Comparison of ENCODE assay signal across 8 cellular contexts in genomic region chr12:46268617-46269428, GRCh38. TPM values are rescaled to one million over a fixed set of nuclear protein-coding genes. Genes with fewer than 3 reads are reported as not detected.
DNase-seq lines count a peak whose midpoint lies in the region; ATAC-seq and TF ChIP-seq lines count a peak whose summit lies in the region.

SLC38A1 (minus strand) TSS chr12:46269043; CDS start chr12:46239800, 29,243 bp downstream.

- H3K4me1 ChIP-seq in lower lobe of right lung = peaks cover 41% of the 10 kb centered on the region

- TF ChIP-seq CTCF in AG10803 (conservative IDR thresholded peaks at IDR 0.05; ENCODE audit: low read length) (no peak), dorsolateral prefrontal cortex (IDR thresholded peaks at IDR 0.05 in 54 of 56, conservative IDR thresholded peaks at IDR 0.05 in 2 of 56; ENCODE audit: low read depth in 1 of 56, partially characterized antibody in 56 of 56) (peak in 2 of 56 donors; percentile 7 to 27), lower lobe of right lung (IDR thresholded peaks at IDR 0.05) (no peak)

- peak; percentile 74 for ATAC-seq in GM19023 (IDR thresholded peaks at IDR 0.05; ENCODE audit: unreplicated experiment)
- peak; percentile 55 for ATAC-seq in HG03196 (IDR thresholded peaks at IDR 0.05; ENCODE audit: unreplicated experiment)
- peak; percentile 90 to 93 for ATAC-seq in lower lobe of right lung

- H3K27me3 ChIP-seq in dorsolateral prefrontal cortex (peaks cover 0 to 23% (median 0%) of the 10 kb centered on the region in 45 donors), lower lobe of right lung (ENCODE audit: low read depth) (peaks cover 30% of the 10 kb centered on the region)

- no peaks in the 10 kb centered on the region for H3K36me3 ChIP-seq in lower lobe of right lung

- H3K4me3 ChIP-seq in AG10803 (ENCODE audit: low read length) (peak within 1 kb of the TSS; percentile 94), dorsolateral prefrontal cortex (peak within 1 kb of the TSS; percentile 53 to 89 (median 74)), lower lobe of right lung (peak within 1 kb of the TSS; percentile 69)

- H3K9me3 ChIP-seq in lower lobe of right lung = no peaks in the 10 kb centered on the region

- DNase-seq in AG10803 (ENCODE audit: low read depth) (peak; percentile 87), NCI-H446 (lab: John Stamatoyannopoulos, UW) (peak; percentile 52 to 68), dorsolateral prefrontal cortex (peak; percentile 56 to 90 (median 83)), lower lobe of right lung (peak; percentile 93)
- DNase-seq in activated CD4-positive, alpha-beta T cell treated with anti-CD3 and anti-CD28 coated beads, Interleukin-2, amount 50 U/mL, for 1 hour = peak; percentile 89
- DNase-seq in stimulated activated CD4-positive, alpha-beta T cell treated with anti-CD3 and anti-CD28 coated beads, TNF-alpha, amount 100 ng/mL, for 24 hours (ENCODE audit: low read depth in 3 of 3) = peak; percentile 67 to 80 (median 76)

- H3K27ac ChIP-seq in dorsolateral prefrontal cortex = peak within 1 kb of the TSS in 58 of 59 donors; percentile 47 to 95 (median 84)
- H3K27ac ChIP-seq in lower lobe of right lung = peak within 1 kb of the TSS; percentile 86

- intact Hi-C loops in dorsolateral prefrontal cortex (cut with DNase I) (loop anchor here (5.0 to 10.0 kb wide), 3 partner anchors 86 to 117 kb away; partner anchors contain the start of gene SLC38A2 (in 2 of the 2)), lower lobe of right lung (cut with DNase I) (no loop called here)

RNA-seq across cellular contexts. Expression of gene SLC38A1, which starts in this region (rescaled TPM):
- total RNA-seq in dorsolateral prefrontal cortex (100 to 1,000 TPM in 31 of 120 experiments, 10 to 100 TPM in 89; 59.0 to 128 (median 90.2) TPM), lower lobe of right lung (45.8 TPM)

Comparison
In these comparisons a context has a peak if more than half of its experiments do, and no peak if none do; other contexts are left out.
1. Peak in every context shown above with its lines: DNase-seq, ATAC-seq, H3K4me3 ChIP-seq and H3K27ac ChIP-seq.